ENCODE assay signal across 14 cellular contexts in the genomic region with DNA sequence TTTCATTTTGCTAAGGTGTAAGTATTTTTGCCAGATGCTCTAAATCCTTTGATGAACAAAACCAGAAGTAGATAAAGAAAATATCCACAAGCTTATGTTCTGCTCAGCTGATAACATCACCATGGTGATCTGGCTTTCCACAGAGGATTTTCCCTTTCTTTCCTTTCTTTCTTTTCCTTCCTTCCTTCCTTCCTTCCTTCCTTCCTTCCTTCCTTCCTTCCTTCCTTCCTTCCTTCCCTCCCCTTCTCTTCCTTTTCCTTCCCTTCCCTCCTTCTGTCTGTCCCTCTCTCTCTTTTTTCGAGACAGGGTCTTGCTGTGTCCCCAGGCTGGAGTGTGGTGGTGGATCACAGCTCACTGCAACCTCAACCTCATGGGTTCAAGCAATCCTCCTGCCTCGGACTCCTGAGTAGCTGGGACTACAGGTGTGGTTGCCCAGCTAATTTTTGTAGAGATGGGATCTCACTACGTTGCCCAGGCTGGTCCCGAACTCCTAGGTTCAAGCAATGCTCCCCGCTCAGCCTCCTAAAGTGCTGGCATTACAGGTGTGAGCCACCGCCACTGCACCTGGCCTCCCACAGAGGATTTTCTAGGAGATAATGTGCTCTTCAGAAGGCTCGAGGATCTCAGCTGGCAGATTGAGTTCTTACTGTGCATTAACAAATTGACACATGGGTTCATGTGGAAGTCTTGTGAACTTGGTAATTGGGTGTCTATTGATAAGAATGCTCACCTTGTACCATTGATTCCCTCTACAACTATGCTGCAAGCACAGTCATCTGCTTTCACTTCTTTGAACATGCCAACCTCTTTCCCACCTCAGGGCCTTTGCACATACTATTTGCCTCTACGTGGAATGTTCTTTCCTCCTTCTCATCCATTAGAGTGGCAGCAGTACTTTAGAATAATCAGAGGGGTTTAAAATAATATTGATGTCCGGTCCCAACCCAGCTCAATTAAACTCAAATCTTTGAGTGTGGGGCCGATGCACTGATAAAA. TPM values are rescaled to one million over a fixed set of nuclear protein-coding genes. Genes with fewer than 3 reads are reported as not detected.
DNase-seq lines count a peak whose midpoint lies in the region; ATAC-seq, FAIRE-seq and TF ChIP-seq lines count a peak whose summit lies in the region.
"Had no signal": no experiment of that assay in that cellular context is flagged by ENCODE, and none has a peak within 500 bp of the region (broad histone marks: within the 10 kb centered on the region; RNA-seq: fewer than 3 reads in every experiment).

No MANE protein-coding gene starts in this region.

- peak in 1 of 2 experiments; percentile 54; a peak in 1 of 4 replicates for TF ChIP-seq EP300 in GM12878 (IDR thresholded peaks at IDR 0.05; ENCODE audit: borderline replicate concordance in 1 of 2, control insufficient read depth in 1 of 2, low read depth in 2 of 2, low read length in 2 of 2)
- no peak for TF ChIP-seq EP300 in stomach (IDR thresholded peaks at IDR 0.05)

- FAIRE-seq in GM12878 (lab: Jason Lieb, UNC), result no peak
- FAIRE-seq in RCC 7860 (lab: Jason Lieb, UNC), result no peak
- FAIRE-seq: H54 had no signal

- H3K4me3 ChIP-seq in OCI-LY1 (ENCODE audit: low read depth, low read length, poor library complexity, severe bottlenecking), result peak overlapping the region; percentile 82
- peak overlapping the region; percentile 88 for H3K4me3 ChIP-seq in GM12878
- no peak overlapping the region for H3K4me3 ChIP-seq in stomach
- H3K4me3 ChIP-seq in prostate gland, result no peak overlapping the region
- H3K4me3 ChIP-seq: adrenal gland, ovary had no signal

- H3F3A ChIP-seq in OCI-LY1 (ENCODE audit: insufficient read depth, low read length), result peaks cover 11% of the 10 kb centered on the region

- H3K36me3 ChIP-seq in OCI-LY1 (ENCODE audit: insufficient read depth, low read length), result peaks cover 64% of the 10 kb centered on the region
- no peaks in the 10 kb centered on the region; a peak in 1 of 4 replicates for H3K36me3 ChIP-seq in GM12878 (ENCODE audit: control insufficient read depth in 2 of 2, insufficient read depth in 2 of 2, low read length in 1 of 2)
- no peaks in the 10 kb centered on the region for H3K36me3 ChIP-seq in stomach
- H3K36me3 ChIP-seq in prostate gland, result no peaks in the 10 kb centered on the region
- H3K36me3 ChIP-seq: adrenal gland, ovary had no signal

- H2AFZ ChIP-seq in OCI-LY1 (ENCODE audit: low read length) (no peak overlapping the region), GM12878 (ENCODE audit: control insufficient read depth, low read depth, low read length) (no peak overlapping the region)

- TF ChIP-seq POLR2A in GM12878 (IDR thresholded peaks at IDR 0.05; ENCODE audit: low read depth, low read length), result 0 out of 2 replicates have a peak, but pooled peaks have one; percentile 34
- TF ChIP-seq POLR2A in stomach (IDR thresholded peaks at IDR 0.05), result no peak
- no peak for TF ChIP-seq POLR2A in prostate gland (IDR thresholded peaks at IDR 0.05)

- peak overlapping the region; percentile 99 for H3K9ac ChIP-seq in OCI-LY1 (ENCODE audit: low read length)
- H3K9ac ChIP-seq in GM12878 (ENCODE audit: control insufficient read depth, insufficient read depth, low read length), result peak overlapping the region; percentile 99

- POLR2A ChIA-PET in GM12878 (lab: Charles Lee), result interaction anchor here (0.5 to 12.0 kb wide), 18 partner anchors 11 to 571 kb away, joined by 3 to 214 read pairs (median 6); a partner anchor contains a TSS

- H3K79me2 ChIP-seq in OCI-LY1 (ENCODE audit: insufficient read depth, low read length), result peaks cover 94% of the 10 kb centered on the region
- H3K79me2 ChIP-seq in GM12878 (ENCODE audit: control insufficient read depth, insufficient read depth, low read length), result peaks cover 100% of the 10 kb centered on the region

- H3K27me3 Mint-ChIP-seq in activated T-cell treated with anti-CD3 and anti-CD28 coated beads, Interleukin-2, amount 50 U/mL, for 4 hours (ENCODE audit: low read depth), result no peaks in the 10 kb centered on the region

- no peak for TF ChIP-seq RAD21 in GM12878 (IDR thresholded peaks at IDR 0.05; ENCODE audit: insufficient read depth, low read depth, low read length)

- peaks cover 39% of the 10 kb centered on the region for H3K4me1 ChIP-seq in OCI-LY1 (ENCODE audit: insufficient read depth, low read length, severe bottlenecking)
- H3K4me1 ChIP-seq in GM12878 (ENCODE audit: control insufficient read depth, insufficient read depth, low read length), result no peaks in the 10 kb centered on the region; the same call in 1 of the 2 replicates
- peaks cover 17 to 44% (median 26%) of the 10 kb centered on the region in 4 donors for H3K4me1 ChIP-seq in stomach
- peaks cover 10% of the 10 kb centered on the region for H3K4me1 ChIP-seq in prostate gland (replicated peaks)
- H3K4me1 ChIP-seq: adrenal gland had no signal

- peaks cover 58% of the 10 kb centered on the region for H3K4me1 Mint-ChIP-seq in activated T-cell treated with anti-CD3 and anti-CD28 coated beads, Interleukin-2, amount 50 U/mL, for 4 hours (ENCODE audit: low read depth)

- no peaks in the 10 kb centered on the region for H3K9me2 ChIP-seq in OCI-LY1 (ENCODE audit: low read depth, low read length)

- RAD21 ChIA-PET in GM12878 (lab: Charles Lee; ENCODE audit: unreplicated experiment), result interaction anchor here (0.9 to 18.0 kb wide), 14 partner anchors 8 to 139 kb away, joined by 3 to 356 read pairs (median 9); a partner anchor contains a TSS

- H3K4me2 ChIP-seq in OCI-LY1 (ENCODE audit: low read length) (peak overlapping the region; percentile 86), GM12878 (ENCODE audit: control insufficient read depth, insufficient read depth) (peak overlapping the region; percentile 91)

- H3K9me3 ChIP-seq in OCI-LY1 (ENCODE audit: low read length), result no peaks in the 10 kb centered on the region
- no peaks in the 10 kb centered on the region for H3K9me3 ChIP-seq in GM12878 (replicated peaks; ENCODE audit: control insufficient read depth, insufficient read depth, low read length)
- no peaks in the 10 kb centered on the region for H3K9me3 ChIP-seq in stomach
- H3K9me3 ChIP-seq in prostate gland, result no peaks in the 10 kb centered on the region
- H3K9me3 ChIP-seq: adrenal gland, ovary had no signal

- SMC1A ChIA-PET in GM12878 (lab: Charles Lee; ENCODE audit: uncharacterized antibody, unreplicated experiment), result interaction anchor here (0.8 to 20.3 kb wide), 18 partner anchors 9 to 137 kb away, joined by 3 to 374 read pairs (median 4); no protein-coding TSS in a partner anchor

- no peaks in the 10 kb centered on the region for H3K9me3 Mint-ChIP-seq in activated T-cell treated with anti-CD3 and anti-CD28 coated beads, Interleukin-2, amount 50 U/mL, for 4 hours

- in situ Hi-C loops in GM12878 (cut with MboI), result loop anchor here (25.0 kb wide), 1 partner anchor 1383 kb away; a partner anchor contains a TSS

- H3K4me3 Mint-ChIP-seq in activated T-cell treated with anti-CD3 and anti-CD28 coated beads, Interleukin-2, amount 50 U/mL, for 4 hours, result peak overlapping the region; percentile 100

- no peaks in the 10 kb centered on the region for H4K20me1 ChIP-seq in OCI-LY1 (ENCODE audit: insufficient read depth, low read length)
- no peaks in the 10 kb centered on the region for H4K20me1 ChIP-seq in GM12878 (ENCODE audit: control insufficient read depth, insufficient read depth)

- peak overlapping the region; percentile 100 for H3K27ac ChIP-seq in OCI-LY1 (ENCODE audit: low read depth, low read length, poor library complexity, severe bottlenecking)
- peak overlapping the region; percentile 92 for H3K27ac ChIP-seq in GM12878 (ENCODE audit: control insufficient read depth, insufficient read depth)
- peak overlapping the region in 4 of 5 donors; percentile 11 to 83 (median 64) for H3K27ac ChIP-seq in stomach
- H3K27ac ChIP-seq in prostate gland, result no peak overlapping the region
- H3K27ac ChIP-seq: adrenal gland, ovary had no signal

- no peak for DNase-seq in activated T-cell treated with anti-CD3 and anti-CD28 coated beads, Interleukin-2, amount 50 U/mL, for 4 hours
- no peak for DNase-seq in activated T-cell treated with anti-CD3 and anti-CD28 coated beads, Interleukin-2, amount 50 U/mL, for 1 hour
- DNase-seq in GM12878 (ENCODE audit: low read depth, low spot score), result no peak
- no peak for DNase-seq in stomach
- DNase-seq in prostate gland (ENCODE audit: low spot score), result no peak
- DNase-seq in RCC 7860 (ENCODE audit: low spot score), result no peak
- DNase-seq: adrenal gland, ovary had no signal

- CTCF ChIA-PET in GM12878 (lab: Yijun Ruan, JAX), result interaction anchor here (0.6 to 4.8 kb wide), 10 partner anchors 10 to 155 kb away, joined by 3 to 34 read pairs (median 6); no protein-coding TSS in a partner anchor

- no peak for TF ChIP-seq CTCF in OCI-LY1 (IDR thresholded peaks at IDR 0.05; ENCODE audit: low read length)
- TF ChIP-seq CTCF in GM12878 (IDR thresholded peaks at IDR 0.05 in 2 of 3, conservative IDR thresholded peaks at IDR 0.05 in 1 of 3; ENCODE audit: control insufficient read depth in 2 of 3, extremely low read depth in 1 of 3, insufficient read depth in 1 of 3, low read depth in 3 of 3, low read length in 3 of 3), result no peak
- TF ChIP-seq CTCF in stomach (IDR thresholded peaks at IDR 0.05), result no peak
- TF ChIP-seq CTCF in prostate gland (IDR thresholded peaks at IDR 0.05), result no peak

- no TSS peak for BruUV-seq in GM12878 (replicated peaks; lab: Mats Ljungman, UMichigan)

- H3K27me3 ChIP-seq in OCI-LY1 (ENCODE audit: insufficient read depth, low read length), result no peaks in the 10 kb centered on the region
- no peaks in the 10 kb centered on the region for H3K27me3 ChIP-seq in GM12878 (replicated peaks in 1 of 2; ENCODE audit: control insufficient read depth in 2 of 2, insufficient read depth in 2 of 2, low read length in 1 of 2)
- H3K27me3 ChIP-seq in stomach, result no peaks in the 10 kb centered on the region
- no peaks in the 10 kb centered on the region for H3K27me3 ChIP-seq in prostate gland (replicated peaks; ENCODE audit: insufficient read depth)
- H3K27me3 ChIP-seq: adrenal gland, foreskin keratinocyte, ovary had no signal

- intact Hi-C loops in GM12878 (cut with micrococcal nuclease; ENCODE audit: unreplicated experiment), result loop anchor here (5.0 to 10.0 kb wide), 4 partner anchors 427 to 1151 kb away; no protein-coding TSS in a partner anchor
- intact Hi-C loops in stomach (cut with DNase I; ENCODE audit: low total_unique reads), result no loop called here
- intact Hi-C loops in prostate gland (cut with DNase I), result no loop called here

- ATAC-seq in activated T-cell treated with anti-CD3 and anti-CD28 coated beads, Interleukin-2, amount 50 U/mL, for 4 hours, result no peak
- ATAC-seq in GM12878 (no peak), GM18517 (IDR thresholded peaks at IDR 0.05; ENCODE audit: unreplicated experiment) (no peak)
- ATAC-seq: foreskin keratinocyte, left lobe of liver had no signal

- WGBS in GM12878 (ENCODE audit: insufficient coverage, insufficient replicate concordance, low lambda C conversion rate, missing lambda C conversion rate), result 6% methylated on average over 10 of the region's 10 CpGs
- WGBS in stomach, 5 donors, result 88 to 98% (median 93%) methylated on average over 8 to 10 of the region's 10 CpGs
- 96% methylated on average over 10 of the region's 10 CpGs for WGBS in prostate gland

- peaks cover 23% of the 10 kb centered on the region for H3K36me3 Mint-ChIP-seq in activated T-cell treated with anti-CD3 and anti-CD28 coated beads, Interleukin-2, amount 50 U/mL, for 4 hours (ENCODE audit: insufficient read depth)

RNA-seq across cellular contexts. Expression of a gene that starts 1.4 kb away (rescaled TPM):
- 100 to 1,000 TPM; 164 to 204 (median 170) TPM for total RNA-seq in activated T-cell treated with anti-CD3 and anti-CD28 coated beads, Interleukin-2, amount 50 U/mL, for 4 hours
- 89.6 and 93.8 TPM in 2 replicates for total RNA-seq in GM12878 (2013; cell fraction: nucleolus; rRNA removed)
- total RNA-seq in GM12878 (2014; rRNA removed) (47.2 and 49.3 TPM in 2 replicates), GM12878 (2014; rRNA removed; fragmentation: Illumina TruSeq; extraction: Trizol) (46.5 and 48.1 TPM in 2 replicates), GM12878 (2021) (64.5 and 65.7 TPM in 2 replicates), stomach (1 to 10 TPM; 1.3 to 4.8 (median 3.9) TPM), prostate gland (1 to 10 TPM; 1.3 to 1.9 TPM)
- 44.8 TPM for polyA plus RNA-seq in GM12878 (2011; ENCODE audit: low read depth)
- polyA plus RNA-seq in GM12878 (2011; rRNA removed) (120 and 128 TPM in 2 replicates), GM12878 (2014; fragmentation: Illumina TruSeq; extraction: Trizol) (51.9 and 67.1 TPM in 2 replicates), GM12878 (2014; fragmentation: Nextera tagmentation; extraction: Ambion mirVana) (10 to 100 TPM; 48.9 to 78.4 TPM), GM12878 (2014; rRNA removed) (48.4 and 49.5 TPM in 2 replicates), GM12878 (2016; fragmentation: Nextera tagmentation; extraction: Ambion mirVana) (10 to 100 TPM; 63.8 to 64.4 TPM), stomach (1 to 10 TPM; 3.2 to 7.5 (median 5.4) TPM)
- 117 and 119 TPM in 2 replicates for polyA plus RNA-seq in GM12878 (2011; cell fraction: cytosol; rRNA removed)
- 75.7 and 87.1 TPM in 2 replicates for polyA plus RNA-seq in GM12878 (2011; cell fraction: nucleus; rRNA removed)
- 56.8 and 82.4 TPM in 2 replicates for polyA plus RNA-seq in GM12878 (2012)
- polyA minus RNA-seq in GM12878 (2011; rRNA and poly(A)+ RNA removed), result 176 and 260 TPM in 2 replicates
- 56.8 and 63.4 TPM in 2 replicates for polyA minus RNA-seq in GM12878 (2011; cell fraction: cytosol; rRNA and poly(A)+ RNA removed)
- 91.3 and 105 TPM in 2 replicates for polyA minus RNA-seq in GM12878 (2011; cell fraction: nucleus; rRNA and poly(A)+ RNA removed)
- total RNA-seq: foreskin keratinocyte had no signal
- polyA plus RNA-seq: AG04450, foreskin keratinocyte had no signal

Comparison
In these comparisons a context has a peak if more than half of its experiments do, and no peak if none do; other contexts are left out.
1. H3K27ac ChIP-seq: peak in OCI-LY1 (single experiment), GM12878 (single experiment) and stomach (4 of 5); none in prostate gland (0 of 2).
2. H3K4me3 ChIP-seq: peak in OCI-LY1 (single experiment) and GM12878 (single experiment); none in stomach (0 of 4) and prostate gland (0 of 2).
3. RNA of a gene that starts 1.4 kb away (total RNA-seq): 164 to 204 TPM in activated T-cell treated with anti-CD3 and anti-CD28 coated beads, Interleukin-2, amount 50 U/mL, for 4 hours and 46.5 to 93.8 TPM in GM12878; 1.3 to 4.8 TPM in stomach and 1.3 to 1.9 TPM in prostate gland; every median in the first group is over 4 times any median in the second.